8 cellular contexts compared by ENCODE assay signal in the genomic region with DNA sequence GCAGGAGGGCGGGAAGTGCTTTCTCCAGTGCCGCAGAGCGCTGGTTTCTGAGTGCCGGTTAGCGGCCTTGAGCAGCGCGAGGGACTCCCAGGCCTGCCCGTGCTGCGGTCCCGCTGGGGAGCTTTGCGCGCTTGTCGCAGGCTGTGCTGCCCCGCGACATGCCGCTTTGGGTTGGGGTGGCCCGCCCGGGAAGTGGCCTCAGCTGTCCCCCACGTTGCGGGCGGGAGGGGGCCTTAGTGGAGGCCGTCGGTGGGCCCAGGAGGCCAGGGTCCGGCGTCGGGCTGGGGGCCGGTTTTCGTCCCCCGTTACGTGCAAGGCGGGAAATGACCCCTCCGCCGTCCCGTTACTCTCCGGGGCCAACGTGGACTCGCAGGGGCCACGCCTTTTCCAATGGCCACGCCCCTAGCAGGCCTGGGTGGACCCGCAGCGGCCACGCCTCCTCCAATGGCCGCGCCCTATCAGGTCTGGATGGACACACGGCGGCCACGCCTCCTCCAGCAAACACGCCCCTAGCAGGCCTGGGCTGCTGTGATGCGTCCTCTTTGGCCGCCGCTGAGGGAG. TPM values are rescaled to one million over a fixed set of nuclear protein-coding genes. Genes with fewer than 3 reads are reported as not detected.
DNase-seq lines count a peak whose midpoint lies in the region; ATAC-seq and TF ChIP-seq lines count a peak whose summit lies in the region.

No MANE protein-coding gene starts in this region.

- H3K9ac ChIP-seq in SU-DHL-6 (ENCODE audit: low read length), result peak overlapping the region; percentile 90

- no peaks in the 10 kb centered on the region for H3K27me3 Mint-ChIP-seq in activated naive CD8-positive, alpha-beta T cell treated with anti-CD3 and anti-CD28 coated beads, Interleukin-2, amount 50 U/mL, for 24 hours

- in situ Hi-C loops in HAP-1 (cut with MboI; ENCODE audit: low sequenced_read_pairs), result no loop called here

- H3K27ac Mint-ChIP-seq in activated naive CD8-positive, alpha-beta T cell treated with anti-CD3 and anti-CD28 coated beads, Interleukin-2, amount 50 U/mL, for 24 hours, result peak overlapping the region; percentile 98

- H3K4me1 ChIP-seq in HAP-1 (peaks cover 2% of the 10 kb centered on the region; the same call in 1 of the 2 replicates), ovary (ENCODE audit: insufficient read depth) (peaks cover 4% of the 10 kb centered on the region), thyroid gland (peaks cover 4 to 10% of the 10 kb centered on the region in 2 donors)

- TF ChIP-seq POLR2A in ovary (IDR thresholded peaks at IDR 0.05) (peak; percentile 51), thyroid gland (IDR thresholded peaks at IDR 0.05) (peak in 1 of 2 donors; percentile 49)

- peaks cover 19% of the 10 kb centered on the region; the same call in 1 of the 2 replicates for H3F3A ChIP-seq in SU-DHL-6 (ENCODE audit: insufficient read depth)

- no peaks in the 10 kb centered on the region for H3K9me2 ChIP-seq in SU-DHL-6 (replicated peaks; ENCODE audit: insufficient read depth, low read length)

- no peaks in the 10 kb centered on the region for H3K27me3 ChIP-seq in HAP-1 (ENCODE audit: low read depth)
- no peaks in the 10 kb centered on the region for H3K27me3 ChIP-seq in MG63
- no peaks in the 10 kb centered on the region for H3K27me3 ChIP-seq in SU-DHL-6 (ENCODE audit: low read length)
- H3K27me3 ChIP-seq in ovary, result no peaks in the 10 kb centered on the region
- no peaks in the 10 kb centered on the region for H3K27me3 ChIP-seq in thyroid gland

- peak overlapping the region; percentile 80 for H3K4me2 ChIP-seq in SU-DHL-6 (ENCODE audit: low read depth, low read length, poor library complexity, severe bottlenecking)

- H3K9me3 Mint-ChIP-seq in activated naive CD8-positive, alpha-beta T cell treated with anti-CD3 and anti-CD28 coated beads, Interleukin-2, amount 50 U/mL, for 24 hours, result peaks cover 8% of the 10 kb centered on the region

- TF ChIP-seq CTCF in SU-DHL-6 (IDR thresholded peaks at IDR 0.05; ENCODE audit: insufficient read depth, low read length, poor library complexity, severe bottlenecking) (no peak), ovary (IDR thresholded peaks at IDR 0.05) (peak in 2 of 3 donors; percentile 20 to 42), thyroid gland (IDR thresholded peaks at IDR 0.05) (no peak)

- no peak overlapping the region for H2AFZ ChIP-seq in SU-DHL-6 (ENCODE audit: low read depth, low read length, severe bottlenecking)

- H3K36me3 ChIP-seq in HAP-1 (replicated peaks) (peaks cover 7% of the 10 kb centered on the region; the same call in 1 of the 2 replicates), MG63 (peaks cover 16% of the 10 kb centered on the region), SU-DHL-6 (ENCODE audit: low read length) (no peaks in the 10 kb centered on the region), ovary (no peaks in the 10 kb centered on the region), thyroid gland (no peaks in the 10 kb centered on the region)

- peak overlapping the region; percentile 87 for H3K4me3 Mint-ChIP-seq in activated naive CD8-positive, alpha-beta T cell treated with anti-CD3 and anti-CD28 coated beads, Interleukin-2, amount 50 U/mL, for 24 hours

- peak overlapping the region; percentile 95 for H3K27ac ChIP-seq in SU-DHL-6 (ENCODE audit: low read depth, low read length)
- peak overlapping the region; percentile 58 to 95 for H3K27ac ChIP-seq in ovary
- peak overlapping the region; percentile 88 to 99 (median 97) for H3K27ac ChIP-seq in thyroid gland

- H3K9me3 ChIP-seq in HAP-1 (peaks cover 5% of the 10 kb centered on the region), MG63 (peaks cover 17% of the 10 kb centered on the region), SU-DHL-6 (ENCODE audit: insufficient read depth, low read length) (no peaks in the 10 kb centered on the region), ovary (no peaks in the 10 kb centered on the region), thyroid gland (no peaks in the 10 kb centered on the region)

- peaks cover 18% of the 10 kb centered on the region for H3K36me3 Mint-ChIP-seq in activated naive CD8-positive, alpha-beta T cell treated with anti-CD3 and anti-CD28 coated beads, Interleukin-2, amount 50 U/mL, for 24 hours (ENCODE audit: low read depth)

- DNase-seq in GDM1 (lab: John Stamatoyannopoulos, UW) (peak; percentile 93), HAP-1 (ENCODE audit: low spot score in 2 of 2) (peak; percentile 90 to 97), MG63 (peak; percentile 95), Right ventricle myocardium inferior (ENCODE audit: missing footprints) (peak; percentile 100), ovary (peak; percentile 98 to 99 (median 99)), thyroid gland (peak; percentile 99)
- peak; percentile 94 for DNase-seq in activated naive CD8-positive, alpha-beta T cell treated with anti-CD3 and anti-CD28 coated beads, Interleukin-2, amount 50 U/mL, for 24 hours

- intact Hi-C loops in Right ventricle myocardium inferior (cut with DNase I) (loop anchor here (2.0 kb wide), 1 partner anchor 104 kb away; a partner anchor contains a TSS), ovary (cut with DNase I) (no loop called here), thyroid gland (cut with DNase I) (no loop called here)

- WGBS in ovary, 3 donors, result 0 to 1% (median 0%) methylated on average over 41 to 51 of the region's 51 CpGs
- WGBS in thyroid gland, 2 donors, result 6% methylated on average over 13 of the region's 51 CpGs; no CpG with 5 or more reads in 1 of the 2 donors

- TF ChIP-seq EP300 in ovary (IDR thresholded peaks at IDR 0.05), result no peak

- H3K4me1 Mint-ChIP-seq in activated naive CD8-positive, alpha-beta T cell treated with anti-CD3 and anti-CD28 coated beads, Interleukin-2, amount 50 U/mL, for 24 hours, result peaks cover 50% of the 10 kb centered on the region

- H3K4me3 ChIP-seq in HAP-1 (peak overlapping the region; percentile 94), MG63 (peak overlapping the region; percentile 93), SU-DHL-6 (ENCODE audit: insufficient read depth, low read length, poor library complexity, severe bottlenecking) (peak overlapping the region; percentile 68), ovary (peak overlapping the region; percentile 100), thyroid gland (replicated peaks in 1 of 3) (peak overlapping the region; percentile 43 to 95 (median 50))

- H3K79me2 ChIP-seq in SU-DHL-6 (ENCODE audit: insufficient read depth, low read length), result peaks cover 36% of the 10 kb centered on the region

- ATAC-seq in activated naive CD8-positive, alpha-beta T cell treated with anti-CD3 and anti-CD28 coated beads, Interleukin-2, amount 50 U/mL, for 24 hours, result peak; percentile 55
- ATAC-seq in Right ventricle myocardium inferior, result peak; percentile 92

- no peaks in the 10 kb centered on the region for H4K20me1 ChIP-seq in SU-DHL-6 (ENCODE audit: low read depth, low read length)

RNA-seq across cellular contexts. Expression of a gene that starts 1.0 kb away (rescaled TPM):
- total RNA-seq in MG63 (2014; rRNA removed; shearing (Covaris generic); ENCODE audit: low replicate concordance), result 49.3 and 61.2 TPM in 2 replicates
- 14.1 TPM for total RNA-seq in Right ventricle myocardium inferior
- 10 to 100 TPM; 12.9 to 23.9 (median 19.5) TPM for total RNA-seq in ovary
- 10 to 100 TPM; 14.4 to 17.9 TPM for polyA plus RNA-seq in ovary
- 10 to 100 TPM; 27.3 to 36.6 (median 32.7) TPM for total RNA-seq in thyroid gland

RNA-seq across cellular contexts. Expression of a gene that starts 43.8 kb away (rescaled TPM):
- total RNA-seq in MG63 (2014; rRNA removed; shearing (Covaris generic); ENCODE audit: low replicate concordance), result 12.7 and 19.1 TPM in 2 replicates
- total RNA-seq in Right ventricle myocardium inferior (3.3 TPM), ovary (10 to 100 TPM in 4 of 7 donors, 1 to 10 TPM in 3; 7.6 to 12.8 (median 11.0) TPM), thyroid gland (1 to 10 TPM; 5.1 to 8.6 (median 6.8) TPM)
- polyA plus RNA-seq in ovary, result 1 to 10 TPM; 6.8 to 7.9 TPM

RNA-seq across cellular contexts. Expression of a gene that starts 44.0 kb away (rescaled TPM):
- 4.9 TPM in 2 replicates for total RNA-seq in MG63 (2014; rRNA removed; shearing (Covaris generic); ENCODE audit: low replicate concordance)
- total RNA-seq in Right ventricle myocardium inferior (34.1 TPM), ovary (10 to 100 TPM; 14.9 to 40.7 (median 37.6) TPM), thyroid gland (10 to 100 TPM; 26.0 to 41.6 (median 30.8) TPM)
- polyA plus RNA-seq in ovary, result 10 to 100 TPM in 1 of 2 donors, 1 to 10 TPM in 1; 7.9 to 39.0 TPM

Comparison
In these comparisons a context has a peak if more than half of its experiments do, and no peak if none do; other contexts are left out.
1. Peak in every context shown above with its lines: DNase-seq, ATAC-seq, H3K4me3 ChIP-seq and H3K27ac ChIP-seq.
2. H3K4me3 ChIP-seq: peak in every context shown above with its lines; median percentile 100 in ovary; 94 in HAP-1; 93 in MG63; 68 in SU-DHL-6; 50 in thyroid gland.
3. CTCF ChIP-seq: peak in ovary (2 of 3); none in SU-DHL-6 (single experiment) and thyroid gland (0 of 6).